In genomic region chr1:66542314-66542713, GRCh38 we compare ENCODE assay signal across 22 cellular contexts. TPM values are rescaled to one million over a fixed set of nuclear protein-coding genes. Genes with fewer than 3 reads are reported as not detected.
DNase-seq lines count a peak whose midpoint lies in the region; ATAC-seq, FAIRE-seq and TF ChIP-seq lines count a peak whose summit lies in the region.
"Had no signal": no experiment of that assay in that cellular context is flagged by ENCODE, and none has a peak within 500 bp of the region (broad histone marks: within the 10 kb centered on the region; RNA-seq: fewer than 3 reads in every experiment).

No MANE protein-coding gene starts in this region.

- BruUV-seq in K562 (replicated peaks; lab: Mats Ljungman, UMichigan) (no TSS peak), A673 (replicated peaks; lab: Mats Ljungman, UMichigan) (no TSS peak)

- no peak for TF ChIP-seq CTCF in heart left ventricle (IDR thresholded peaks at IDR 0.05)
- no peak for TF ChIP-seq CTCF in K562 (IDR thresholded peaks at IDR 0.05 in 2 of 3, conservative IDR thresholded peaks at IDR 0.05 in 1 of 3; ENCODE audit: insufficient read depth in 2 of 3, low read depth in 1 of 3, low read length in 3 of 3)
- no peak for TF ChIP-seq CTCF in A673 (conservative IDR thresholded peaks at IDR 0.05; ENCODE audit: low read depth, low read length)

- no peaks in the 10 kb centered on the region for H3K9me1 ChIP-seq in K562 (ENCODE audit: control insufficient read depth, insufficient read depth, low read length)

- peak in 2 of 4 donors; percentile 27 to 31 for ATAC-seq in heart left ventricle
- ATAC-seq in right cardiac atrium = no peak
- no peak for ATAC-seq in K562
- ATAC-seq: activated naive CD8-positive, alpha-beta T cell treated with anti-CD3 and anti-CD28 coated beads, Interleukin-2, amount 50 U/mL, for 24 hours; activated T-cell treated with anti-CD3 and anti-CD28 coated beads, Interleukin-2, amount 50 U/mL, for 4 hours had no signal

- peak overlapping the region; percentile 63 to 86 (median 78) for H3K27ac ChIP-seq in heart left ventricle
- H3K27ac ChIP-seq in right cardiac atrium (ENCODE audit: low read length) = no peak overlapping the region
- no peak overlapping the region for H3K27ac ChIP-seq in K562 (ENCODE audit: extremely low read depth, low read depth, low read length)
- no peak overlapping the region for H3K27ac ChIP-seq in A673 (ENCODE audit: low read depth, low read length, poor library complexity, severe bottlenecking)
- H3K27ac ChIP-seq: neural progenitor cell had no signal

- no peak for FAIRE-seq in K562 (lab: Jason Lieb, UNC)

- H3K4me2 ChIP-seq in K562 (ENCODE audit: insufficient read depth, low read length) = no peak overlapping the region
- H3K4me2 ChIP-seq: neural progenitor cell had no signal

- H3K27me3 ChIP-seq in heart left ventricle (no peaks in the 10 kb centered on the region), right cardiac atrium (ENCODE audit: control insufficient read depth, insufficient read depth) (no peaks in the 10 kb centered on the region), K562 (ENCODE audit: control insufficient read depth in 2 of 2, insufficient read depth in 2 of 2, low read length in 2 of 2) (0 out of 5 replicates have a peak, but pooled peaks cover 0 to 2% of the 10 kb centered on the region in 2 experiments), H7 (ENCODE audit: control insufficient read depth, insufficient read depth, low read length) (no peaks in the 10 kb centered on the region), A673 (replicated peaks; ENCODE audit: insufficient read depth, low read depth, low read length, poor library complexity) (no peaks in the 10 kb centered on the region)
- H3K27me3 ChIP-seq: esophagus squamous epithelium, neural progenitor cell had no signal

- intact Hi-C loops in heart left ventricle (cut with DNase I) = loop anchor here in 1 of 10 donors (5.0 kb wide), 1 partner anchor 65 kb away; no protein-coding TSS in a partner anchor
- intact Hi-C loops in right cardiac atrium (cut with DNase I) = no loop called here
- intact Hi-C loops in K562 (cut with micrococcal nuclease) = no loop called here
- intact Hi-C loops in A673 (cut with micrococcal nuclease; ENCODE audit: unreplicated experiment) = no loop called here

- 67 to 80% (median 78%) methylated on average over 8 of the region's 8 CpGs for WGBS in heart left ventricle, 4 donors
- WGBS in right cardiac atrium = 84% methylated on average over 8 of the region's 8 CpGs
- WGBS in K562 (ENCODE audit: insufficient coverage, low coverage, missing lambda C conversion rate) = 0% methylated on average over 8 of the region's 8 CpGs

- CTCF ChIA-PET in K562 (lab: Yijun Ruan, JAX; ENCODE audit: low intra/inter-chr PET ratio) = no interaction called here
- CTCF ChIA-PET in A673 (lab: Charles Lee) = no interaction called here

- TF ChIP-seq POLR2A in heart left ventricle (IDR thresholded peaks at IDR 0.05) (no peak), K562 (conservative IDR thresholded peaks at IDR 0.05) (no peak)

- POLR2A ChIA-PET in K562 (lab: Yijun Ruan, JAX) = no interaction called here
- POLR2A ChIA-PET in A673 (lab: Charles Lee; ENCODE audit: low non-redundant PET) = no interaction called here

- no peaks in the 10 kb centered on the region for H3K79me2 ChIP-seq in K562 (ENCODE audit: control insufficient read depth, insufficient read depth, low read length)

- H2AFZ ChIP-seq in K562 (ENCODE audit: low read depth, low read length) = no peak overlapping the region
- H2AFZ ChIP-seq: neural progenitor cell had no signal

- in situ Hi-C loops in K562 (cut with MboI) = no loop called here

- no peak for TF ChIP-seq RAD21 in K562 (CRISPR knock-in tag; conservative IDR thresholded peaks at IDR 0.05 in 1 of 2, IDR thresholded peaks at IDR 0.05 in 1 of 2)

- no peaks in the 10 kb centered on the region for H3K9me3 ChIP-seq in heart left ventricle
- H3K9me3 ChIP-seq in right cardiac atrium (ENCODE audit: control insufficient read depth, low read length) = no peaks in the 10 kb centered on the region
- H3K9me3 ChIP-seq in K562 (replicated peaks; ENCODE audit: control insufficient read depth, insufficient read depth, low read depth, low read length) = no peaks in the 10 kb centered on the region
- no peaks in the 10 kb centered on the region for H3K9me3 ChIP-seq in A673 (ENCODE audit: low read depth, low read length, poor library complexity, severe bottlenecking)
- H3K9me3 ChIP-seq: esophagus squamous epithelium had no signal

- H3K9ac ChIP-seq in K562 (ENCODE audit: insufficient read depth in 1 of 2, low read depth in 2 of 2, low read length in 2 of 2) = no peak overlapping the region
- H3K9ac ChIP-seq: neural progenitor cell had no signal

- H3K36me3 ChIP-seq in heart left ventricle = no peaks in the 10 kb centered on the region
- no peaks in the 10 kb centered on the region for H3K36me3 ChIP-seq in K562 (ENCODE audit: control insufficient read depth, insufficient read depth, low read length)
- no peaks in the 10 kb centered on the region for H3K36me3 ChIP-seq in H7 (replicated peaks; ENCODE audit: control insufficient read depth, insufficient read depth, low read length)
- no peaks in the 10 kb centered on the region for H3K36me3 ChIP-seq in A673 (ENCODE audit: insufficient read depth, low read length, poor library complexity, severe bottlenecking)
- H3K36me3 ChIP-seq: esophagus squamous epithelium, neural progenitor cell had no signal

- H4K20me1 ChIP-seq in K562 (replicated peaks; ENCODE audit: control insufficient read depth, insufficient read depth, low read length) = no peaks in the 10 kb centered on the region

- H3K4me3 ChIP-seq in heart left ventricle (no peak overlapping the region), right cardiac atrium (ENCODE audit: low read length) (no peak overlapping the region), K562 (no peak overlapping the region), H7 (ENCODE audit: insufficient read depth, low read depth, low read length) (no peak overlapping the region), A673 (ENCODE audit: low read depth, low read length, poor library complexity, severe bottlenecking) (no peak overlapping the region)
- H3K4me3 ChIP-seq: esophagus squamous epithelium, neural progenitor cell, skin epidermis had no signal

- H3K4me1 ChIP-seq in heart left ventricle (peaks cover 10 to 79% (median 29%) of the 10 kb centered on the region in 12 donors), right cardiac atrium (ENCODE audit: control insufficient read depth, insufficient read depth, low read length) (no peaks in the 10 kb centered on the region), K562 (replicated peaks in 1 of 2; ENCODE audit: control insufficient read depth in 2 of 2, insufficient read depth in 2 of 2, low read length in 2 of 2) (no peaks in the 10 kb centered on the region), A673 (ENCODE audit: insufficient read depth, low read length, poor library complexity, severe bottlenecking) (peaks cover 39% of the 10 kb centered on the region)
- H3K4me1 ChIP-seq: neural progenitor cell had no signal

- TF ChIP-seq EP300 in K562 (IDR thresholded peaks at IDR 0.05; ENCODE audit: low read length) = no peak

- DNase-seq in heart left ventricle (no peak), right cardiac atrium (no peak), K562 (ENCODE audit: extremely low read depth in 1 of 4, low spot score in 3 of 4) (no peak), lung microvascular endothelial cell (ENCODE audit: low read depth in 2 of 2) (peak; percentile 28 to 52), H7 (no peak), A673 (ENCODE audit: low spot score) (no peak), SKM-1 treated with dmso at 0.1 percent for 144 hours (lab: John Stamatoyannopoulos, UW; ENCODE audit: unreplicated experiment) (no peak), cerebellar cortex (ENCODE audit: low spot score) (no peak)
- DNase-seq: activated CD4-positive, alpha-beta T cell treated with anti-CD3 and anti-CD28 coated beads, Interleukin-2, amount 10 ng/mL, durations not matched to agents 7 days and 5 days; activated naive CD8-positive, alpha-beta T cell treated with anti-CD3 and anti-CD28 coated beads, Interleukin-2, amount 50 U/mL, for 24 hours; activated T-cell treated with anti-CD3 and anti-CD28 coated beads, Interleukin-2, amount 50 U/mL, for 4 hours; cortex of kidney; esophagus squamous epithelium; H9; KG1; NCI-H1694 treated with DMSO at 0.1 percent for 48 hours; NCI-H82; RPMI8226; stimulated activated naive CD4-positive, alpha-beta T cell treated with Interleukin-2 at 50 U/mL for 16 hours; T-helper 9 cell had no signal

TF ChIP-seq in K562, 482 proteins besides CTCF, POLR2A, EP300 and RAD21:
- TF ChIP-seq CREM (IDR thresholded peaks at IDR 0.05; ENCODE audit: low read depth) (0 out of 2 replicates have a peak, but pooled peaks have one; percentile 33), NCOA2 (IDR thresholded peaks at IDR 0.05; ENCODE audit: partially characterized antibody in 2 of 2) (no peak)

RNA-seq across cellular contexts. Expression of gene SGIP1, which starts 8.4 kb away (rescaled TPM):
- total RNA-seq in heart left ventricle = 10 to 100 TPM in 4 of 9 donors, 1 to 10 TPM in 5; 2.1 to 17.3 (median 5.0) TPM
- polyA plus RNA-seq in heart left ventricle = 1 to 10 TPM; 3.7 to 4.0 TPM
- total RNA-seq in right cardiac atrium = 1 to 10 TPM; 4.3 to 7.3 (median 5.3) TPM
- polyA plus RNA-seq in right cardiac atrium = 2.2 TPM
- not detected in 2 replicates for total RNA-seq in K562 (2011; cell fraction: chromatin; rRNA removed; ENCODE audit: low replicate concordance)
- not detected in 2 replicates for total RNA-seq in K562 (2011; cell fraction: nucleolus; rRNA removed)
- 0.38 and 1.0 TPM in 2 replicates for total RNA-seq in K562 (2011; cell fraction: nucleoplasm; rRNA removed)
- total RNA-seq in K562 (2014; rRNA removed) = not detected in 2 replicates
- not detected in 2 replicates for total RNA-seq in K562 (2014; rRNA removed; fragmentation: Illumina TruSeq; extraction: Trizol)
- total RNA-seq in K562 (2015; rRNA removed; fragmentation: Illumina TruSeq; extraction: Trizol) = not detected in 2 replicates
- 0.07 and 0.22 TPM in 2 replicates for total RNA-seq in K562 (2021)
- polyA plus RNA-seq in K562 (2011; rRNA removed) = 0.35 TPM in 1 of 2 replicates, not detected in the other
- 0.12 TPM in 1 of 2 replicates, not detected in the other for polyA plus RNA-seq in K562 (2011; cell fraction: cytosol; rRNA removed)
- polyA plus RNA-seq in K562 (2011; cell fraction: nucleus; rRNA removed) = 0.15 TPM in 1 of 2 replicates, not detected in the other
- polyA plus RNA-seq in K562 (2012) = not detected in 2 replicates
- not detected in 2 replicates for polyA plus RNA-seq in K562 (2014; fragmentation: Illumina TruSeq; extraction: Trizol)
- polyA plus RNA-seq in K562 (2014; fragmentation: Nextera tagmentation; extraction: Ambion mirVana) = not detected
- polyA plus RNA-seq in K562 (2014; rRNA removed) = not detected in 2 replicates
- not detected in 2 replicates for polyA minus RNA-seq in K562 (2011; rRNA and poly(A)+ RNA removed)
- polyA minus RNA-seq in K562 (2011; cell fraction: cytosol; rRNA and poly(A)+ RNA removed) = not detected in 2 replicates
- polyA minus RNA-seq in K562 (2011; cell fraction: nucleus; rRNA and poly(A)+ RNA removed) = not detected in 2 replicates
- 22.9 and 34.1 TPM in 2 replicates for total RNA-seq in lung microvascular endothelial cell
- 0.14 TPM in 1 of 2 replicates, not detected in the other for total RNA-seq in H7 (2014; rRNA removed; shearing (Covaris generic))
- 1.4 and 1.6 TPM in 2 replicates for total RNA-seq in A673 (2021)
- total RNA-seq: activated CD4-positive, alpha-beta T cell treated with anti-CD3 and anti-CD28 coated beads, Interleukin-2, amount 10 ng/mL, durations not matched to agents 7 days and 5 days; activated T-cell treated with anti-CD3 and anti-CD28 coated beads, Interleukin-2, amount 50 U/mL, for 4 hours had no signal

Comparison
In these comparisons a context has a peak if more than half of its experiments do, and no peak if none do; other contexts are left out.
1. H3K27ac ChIP-seq: peak in heart left ventricle (12 of 12); none in right cardiac atrium (single experiment), K562 (single experiment) and A673 (single experiment).
2. DNase-seq: peak in lung microvascular endothelial cell (2 of 2); none in heart left ventricle (0 of 5), right cardiac atrium (0 of 3), K562 (0 of 4), H7 (single experiment), A673 (single experiment), SKM-1 treated with dmso at 0.1 percent for 144 hours (single experiment) and cerebellar cortex (single experiment).